In genomic region chr4:122716825-122717448, GRCh38 we compare ENCODE assay signal across 8 cellular contexts. TPM values are rescaled to one million over a fixed set of nuclear protein-coding genes. Genes with fewer than 3 reads are reported as not detected.
DNase-seq lines count a peak whose midpoint lies in the region; ATAC-seq lines count a peak whose summit lies in the region.

No MANE protein-coding gene starts in this region.

- ATAC-seq in GM21576 (IDR thresholded peaks at IDR 0.05; ENCODE audit: unreplicated experiment): peak; percentile 89

- DNase-seq in GF-D8 (lab: John Stamatoyannopoulos, UW) (peak; percentile 7), KG1 (lab: John Stamatoyannopoulos, UW) (peak; percentile 8), T-helper 22 cell (ENCODE audit: low read depth) (peak; percentile 23), anterior cingulate cortex (lab: John Stamatoyannopoulos, UW) (peak in 35 of 58 donors; percentile 1 to 67 (median 19)), hepatic stellate cell (ENCODE audit: low spot score) (peak; percentile 68), posterior vena cava (ENCODE audit: low spot score) (no peak)
- peak; percentile 54 to 81 for DNase-seq in stimulated activated CD4-positive, alpha-beta T cell treated with anti-CD3 and anti-CD28 coated beads, Interleukin-12 subunit alpha, Interleukin-12 subunit beta, amount 100 ng/mL, for 24 hours (ENCODE audit: low read depth in 2 of 2)

- intact Hi-C loops in posterior vena cava (cut with DNase I): loop anchor here in 1 of 2 donors (10.0 kb wide), 1 partner anchor 112 kb away; no protein-coding TSS in a partner anchor

RNA-seq across cellular contexts. Expression of gene BBS12, which starts 15.6 kb away (rescaled TPM):
- 1 to 10 TPM; 3.1 to 3.8 TPM for total RNA-seq in posterior vena cava
